11 cellular contexts compared by ENCODE assay signal in the genomic region with DNA sequence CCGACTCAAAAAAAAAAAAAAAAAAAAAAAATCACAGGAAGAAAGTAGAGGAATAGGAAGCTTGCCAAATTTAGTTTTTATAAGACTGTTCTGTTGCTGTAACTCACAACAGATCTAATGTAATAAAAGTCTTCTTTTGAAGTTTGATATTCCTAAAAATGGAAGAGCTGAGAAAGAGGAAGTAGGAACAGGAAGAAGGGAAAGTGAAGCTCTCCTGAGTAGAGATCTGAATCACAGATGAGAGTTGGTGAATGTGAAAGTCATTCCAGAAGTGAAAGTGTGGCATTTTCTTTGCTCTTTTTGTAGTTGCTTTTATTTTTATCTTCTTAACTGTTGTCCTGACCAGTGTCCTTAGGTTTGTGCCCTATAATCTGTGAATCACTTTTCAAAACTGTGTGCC. TPM values are rescaled to one million over a fixed set of nuclear protein-coding genes. Genes with fewer than 3 reads are reported as not detected.
A peak's percentile ranks its signal among the peaks of the same experiment; 100 is the strongest.
DNase-seq lines count a peak whose midpoint lies in the region; ATAC-seq and TF ChIP-seq lines count a peak whose summit lies in the region.
"Had no signal": no experiment of that assay in that cellular context is flagged by ENCODE, and none has a peak within 500 bp of the region (broad histone marks: within the 10 kb centered on the region; RNA-seq: fewer than 3 reads in every experiment).

No MANE protein-coding gene starts in this region.

- TF ChIP-seq CTCF in KMS-11 (conservative IDR thresholded peaks at IDR 0.05; ENCODE audit: low read depth, low read length), result no peak
- TF ChIP-seq CTCF in activated CD8-positive, alpha-beta T cell treated with anti-CD3 and anti-CD28 coated beads for 36 hours (IDR thresholded peaks at IDR 0.05), result no peak

- no peak overlapping the region for H3K27ac ChIP-seq in KMS-11
- H3K27ac ChIP-seq: testis had no signal

- intact Hi-C loops in activated CD8-positive, alpha-beta T cell treated with anti-CD3 and anti-CD28 coated beads for 36 hours (cut with micrococcal nuclease), result no loop called here

- H3K27me3 ChIP-seq in KMS-11 (ENCODE audit: insufficient read depth, low read depth) (no peaks in the 10 kb centered on the region), HAP-1 (ENCODE audit: low read depth) (no peaks in the 10 kb centered on the region)
- H3K27me3 ChIP-seq: testis had no signal

- no peak overlapping the region for H3K9ac ChIP-seq in KMS-11

- CTCF ChIA-PET in activated CD8-positive, alpha-beta T cell treated with anti-CD3 and anti-CD28 coated beads for 36 hours (lab: Charles Lee), result interaction anchor here (1.1 to 3.8 kb wide), 4 partner anchors 14 to 72 kb away, joined by 3 to 16 read pairs (median 10); partner anchors contain the start of gene ACBD4

- no peak overlapping the region for H2AFZ ChIP-seq in KMS-11 (ENCODE audit: low read depth)

- peak overlapping the region; percentile 73 for H3K27ac Mint-ChIP-seq in activated CD8-positive, alpha-beta T cell treated with anti-CD3 and anti-CD28 coated beads for 36 hours
- peak overlapping the region in 6 of 10 donors; percentile 25 to 85 (median 43) for H3K27ac Mint-ChIP-seq in naive thymus-derived CD8-positive, alpha-beta T cell

- no peaks in the 10 kb centered on the region for H3K9me3 ChIP-seq in HAP-1
- H3K9me3 ChIP-seq: testis had no signal

- peak overlapping the region; percentile 89 for H3K4me3 Mint-ChIP-seq in activated CD8-positive, alpha-beta T cell treated with anti-CD3 and anti-CD28 coated beads for 36 hours
- H3K4me3 Mint-ChIP-seq in naive thymus-derived CD8-positive, alpha-beta T cell, result peak overlapping the region in 7 of 10 donors; percentile 24 to 100 (median 34)

- in situ Hi-C loops in HAP-1 (cut with MboI; ENCODE audit: low sequenced_read_pairs), result no loop called here

- H3K4me1 ChIP-seq in KMS-11 (ENCODE audit: low read depth, poor library complexity, severe bottlenecking) (peaks cover 27% of the 10 kb centered on the region), HAP-1 (peaks cover 28% of the 10 kb centered on the region)

- no peaks in the 10 kb centered on the region for H4K20me1 ChIP-seq in KMS-11 (ENCODE audit: insufficient read depth)

- DNase-seq in ELR (ENCODE audit: low read depth), result peak; percentile 28
- DNase-seq in activated CD8-positive, alpha-beta T cell treated with anti-CD3 and anti-CD28 coated beads for 36 hours, result no peak
- no peak for DNase-seq in naive thymus-derived CD8-positive, alpha-beta T cell
- no peak for DNase-seq in HAP-1 (ENCODE audit: low spot score in 2 of 2)
- DNase-seq: dermis blood vessel endothelial cell, NCI-H226, testis had no signal

- H3K36me3 Mint-ChIP-seq in activated CD8-positive, alpha-beta T cell treated with anti-CD3 and anti-CD28 coated beads for 36 hours (ENCODE audit: low read depth), result peaks cover 31% of the 10 kb centered on the region
- H3K36me3 Mint-ChIP-seq in naive thymus-derived CD8-positive, alpha-beta T cell, result peaks cover 0 to 24% (median 0%) of the 10 kb centered on the region in 3 donors

- peaks cover 77% of the 10 kb centered on the region for H3K79me2 ChIP-seq in KMS-11 (ENCODE audit: insufficient read depth, low read depth)

- H3K27me3 Mint-ChIP-seq in activated CD8-positive, alpha-beta T cell treated with anti-CD3 and anti-CD28 coated beads for 36 hours, result no peaks in the 10 kb centered on the region
- H3K27me3 Mint-ChIP-seq in naive thymus-derived CD8-positive, alpha-beta T cell, result no peaks in the 10 kb centered on the region

- H3K9me3 Mint-ChIP-seq in activated CD8-positive, alpha-beta T cell treated with anti-CD3 and anti-CD28 coated beads for 36 hours, result no peaks in the 10 kb centered on the region
- no peaks in the 10 kb centered on the region for H3K9me3 Mint-ChIP-seq in naive thymus-derived CD8-positive, alpha-beta T cell

- H3K4me3 ChIP-seq in KMS-11 (IDR thresholded peaks at IDR 0.05; ENCODE audit: insufficient read depth, low read depth, low read length), result no peak overlapping the region
- no peak overlapping the region for H3K4me3 ChIP-seq in HAP-1
- H3K4me3 ChIP-seq: testis had no signal

- POLR2A ChIA-PET in activated CD8-positive, alpha-beta T cell treated with anti-CD3 and anti-CD28 coated beads for 36 hours (lab: Charles Lee), result interaction anchor here (0.9 to 6.2 kb wide), 2 partner anchors 13 to 196 kb away, joined by 3 to 51 read pairs; partner anchors contain the start of gene DCAKD
- POLR2A ChIA-PET in naive thymus-derived CD8-positive, alpha-beta T cell (lab: Charles Lee), result interaction anchor here (5.6 kb wide), 1 partner anchor 12 kb away, joined by 78 read pairs; the partner anchor contains the start of gene DCAKD

- peak overlapping the region; percentile 75; the same call in 1 of the 2 replicates for H3K4me2 ChIP-seq in KMS-11

- peaks cover 48% of the 10 kb centered on the region for H3K4me1 Mint-ChIP-seq in activated CD8-positive, alpha-beta T cell treated with anti-CD3 and anti-CD28 coated beads for 36 hours (ENCODE audit: low read depth)
- H3K4me1 Mint-ChIP-seq in naive thymus-derived CD8-positive, alpha-beta T cell, result peaks cover 13 to 71% (median 54%) of the 10 kb centered on the region in 4 donors

- ATAC-seq in activated CD8-positive, alpha-beta T cell treated with anti-CD3 and anti-CD28 coated beads for 36 hours, result no peak
- ATAC-seq in naive thymus-derived CD8-positive, alpha-beta T cell, result no peak
- ATAC-seq in GM19463 (IDR thresholded peaks at IDR 0.05; ENCODE audit: unreplicated experiment), result no peak
- no peak for ATAC-seq in HG03139 (IDR thresholded peaks at IDR 0.05; ENCODE audit: unreplicated experiment)
- ATAC-seq in GM21825 (IDR thresholded peaks at IDR 0.05; ENCODE audit: unreplicated experiment), result no peak

- H3K36me3 ChIP-seq in KMS-11 (ENCODE audit: insufficient read depth), result no peaks in the 10 kb centered on the region
- H3K36me3 ChIP-seq in HAP-1 (replicated peaks), result peaks cover 16% of the 10 kb centered on the region

RNA-seq across cellular contexts. Expression of gene NMT1, which starts 2.1 kb away (rescaled TPM):
- total RNA-seq in activated CD8-positive, alpha-beta T cell treated with anti-CD3 and anti-CD28 coated beads for 36 hours, result 100 to 1,000 TPM; 156 to 169 TPM
- 100 to 1,000 TPM; 130 to 139 TPM for total RNA-seq in naive thymus-derived CD8-positive, alpha-beta T cell
- polyA plus RNA-seq in naive thymus-derived CD8-positive, alpha-beta T cell, result 10 to 100 TPM; 55.2 to 70.8 (median 65.0) TPM

RNA-seq across cellular contexts. Expression of gene DCAKD, which starts 11.8 kb away (rescaled TPM):
- 10 to 100 TPM; 34.3 to 35.8 TPM for total RNA-seq in activated CD8-positive, alpha-beta T cell treated with anti-CD3 and anti-CD28 coated beads for 36 hours
- 10 to 100 TPM; 36.1 to 37.9 TPM for total RNA-seq in naive thymus-derived CD8-positive, alpha-beta T cell
- polyA plus RNA-seq in naive thymus-derived CD8-positive, alpha-beta T cell, result 10 to 100 TPM; 13.1 to 16.1 (median 16.0) TPM
